Comparison of ENCODE assay signal across 1 cellular context in genomic region chr10:78972160-78972946, GRCh38.
TF ChIP-seq lines count a peak whose summit lies in the region.

No MANE protein-coding gene starts in this region.

TF ChIP-seq in HepG2, 621 proteins besides CTCF, POLR2A, EP300 and RAD21 (continued from another document and continues in another):
- TF ChIP-seq ZBED4 (CRISPR knock-in tag; IDR thresholded peaks at IDR 0.05; ENCODE audit: borderline replicate concordance) (peak; percentile 70; the same call in 1 of the 2 replicates), FOXK2 (IDR thresholded peaks at IDR 0.05) (no peak), HOXA3 (CRISPR knock-in tag; IDR thresholded peaks at IDR 0.05) (peak; percentile 49), ZNF329 (CRISPR knock-in tag; IDR thresholded peaks at IDR 0.05; ENCODE audit: low read depth) (0 out of 2 replicates have a peak, but pooled peaks have one; percentile 69), ZNF263 (CRISPR knock-in tag; IDR thresholded peaks at IDR 0.05) (no peak; the same call in 1 of the 2 replicates), MXD3 (CRISPR knock-in tag; IDR thresholded peaks at IDR 0.05) (no peak), ZNF772 (CRISPR knock-in tag; IDR thresholded peaks at IDR 0.05) (peak; percentile 48), RARG (CRISPR knock-in tag; IDR thresholded peaks at IDR 0.05; ENCODE audit: low read depth) (no peak), ZNF251 (CRISPR knock-in tag; IDR thresholded peaks at IDR 0.05) (no peak), ZNF326 (CRISPR knock-in tag; IDR thresholded peaks at IDR 0.05; ENCODE audit: borderline replicate concordance) (no peak), ZNF652 (CRISPR knock-in tag; IDR thresholded peaks at IDR 0.05; ENCODE audit: borderline replicate concordance, low read depth) (no peak), ZBTB42 (CRISPR knock-in tag; IDR thresholded peaks at IDR 0.05) (no peak), ZNF749 (CRISPR knock-in tag; IDR thresholded peaks at IDR 0.05; ENCODE audit: borderline replicate concordance) (no peak), IRF9 (CRISPR knock-in tag; IDR thresholded peaks at IDR 0.05; ENCODE audit: borderline replicate concordance) (no peak), ZNF225 (CRISPR knock-in tag; IDR thresholded peaks at IDR 0.05) (no peak), CENPX (CRISPR knock-in tag; IDR thresholded peaks at IDR 0.05) (no peak), SIN3A (IDR thresholded peaks at IDR 0.05; ENCODE audit: borderline replicate concordance, low read depth, low read length) (peak; percentile 23; the same call in 1 of the 2 replicates), CAMTA2 (CRISPR knock-in tag; IDR thresholded peaks at IDR 0.05; ENCODE audit: borderline replicate concordance) (no peak), ZNF281 (CRISPR knock-in tag; IDR thresholded peaks at IDR 0.05; ENCODE audit: borderline replicate concordance) (peak; percentile 72), ZC3H13 (CRISPR knock-in tag; IDR thresholded peaks at IDR 0.05) (no peak), POGZ (CRISPR knock-in tag; IDR thresholded peaks at IDR 0.05) (peak; percentile 42), ARID4A (CRISPR knock-in tag; IDR thresholded peaks at IDR 0.05; ENCODE audit: borderline replicate concordance) (peak; percentile 72), ZNF496 (CRISPR knock-in tag; IDR thresholded peaks at IDR 0.05; ENCODE audit: insufficient replicate concordance) (no peak), SKIL (CRISPR knock-in tag; IDR thresholded peaks at IDR 0.05; ENCODE audit: borderline replicate concordance) (peak; percentile 62; the same call in 1 of the 2 replicates), BCL3 (CRISPR knock-in tag; IDR thresholded peaks at IDR 0.05) (no peak; the same call in 1 of the 2 replicates), ZNF589 (CRISPR knock-in tag; conservative IDR thresholded peaks at IDR 0.05) (0 out of 2 replicates have a peak, but pooled peaks have one; percentile 29), KLF11 (CRISPR knock-in tag; IDR thresholded peaks at IDR 0.05) (no peak), ZNF501 (CRISPR knock-in tag; IDR thresholded peaks at IDR 0.05) (peak; percentile 43; the same call in 1 of the 2 replicates), TCF12 (IDR thresholded peaks at IDR 0.05) (no peak), TCF12 (CRISPR knock-in tag; IDR thresholded peaks at IDR 0.05) (0 out of 2 replicates have a peak, but pooled peaks have one; percentile 3), TBX2 (CRISPR knock-in tag; IDR thresholded peaks at IDR 0.05; ENCODE audit: borderline replicate concordance) (0 out of 2 replicates have a peak, but pooled peaks have one; percentile 11), HNRNPK (IDR thresholded peaks at IDR 0.05; ENCODE audit: low read depth, low read length, poor library complexity, severe bottlenecking) (peak; percentile 17), ZNF770 (CRISPR knock-in tag; IDR thresholded peaks at IDR 0.05) (peak; percentile 6; the same call in 1 of the 2 replicates), MXI1 (IDR thresholded peaks at IDR 0.05; ENCODE audit: borderline replicate concordance, low read depth, low read length) (peak; percentile 57; the same call in 1 of the 3 replicates), HOXA7 (CRISPR knock-in tag; IDR thresholded peaks at IDR 0.05) (no peak), PAX8 (CRISPR knock-in tag; IDR thresholded peaks at IDR 0.05; ENCODE audit: borderline replicate concordance) (no peak)
